Comparison of ENCODE assay signal across 1 cellular context in the genomic region with DNA sequence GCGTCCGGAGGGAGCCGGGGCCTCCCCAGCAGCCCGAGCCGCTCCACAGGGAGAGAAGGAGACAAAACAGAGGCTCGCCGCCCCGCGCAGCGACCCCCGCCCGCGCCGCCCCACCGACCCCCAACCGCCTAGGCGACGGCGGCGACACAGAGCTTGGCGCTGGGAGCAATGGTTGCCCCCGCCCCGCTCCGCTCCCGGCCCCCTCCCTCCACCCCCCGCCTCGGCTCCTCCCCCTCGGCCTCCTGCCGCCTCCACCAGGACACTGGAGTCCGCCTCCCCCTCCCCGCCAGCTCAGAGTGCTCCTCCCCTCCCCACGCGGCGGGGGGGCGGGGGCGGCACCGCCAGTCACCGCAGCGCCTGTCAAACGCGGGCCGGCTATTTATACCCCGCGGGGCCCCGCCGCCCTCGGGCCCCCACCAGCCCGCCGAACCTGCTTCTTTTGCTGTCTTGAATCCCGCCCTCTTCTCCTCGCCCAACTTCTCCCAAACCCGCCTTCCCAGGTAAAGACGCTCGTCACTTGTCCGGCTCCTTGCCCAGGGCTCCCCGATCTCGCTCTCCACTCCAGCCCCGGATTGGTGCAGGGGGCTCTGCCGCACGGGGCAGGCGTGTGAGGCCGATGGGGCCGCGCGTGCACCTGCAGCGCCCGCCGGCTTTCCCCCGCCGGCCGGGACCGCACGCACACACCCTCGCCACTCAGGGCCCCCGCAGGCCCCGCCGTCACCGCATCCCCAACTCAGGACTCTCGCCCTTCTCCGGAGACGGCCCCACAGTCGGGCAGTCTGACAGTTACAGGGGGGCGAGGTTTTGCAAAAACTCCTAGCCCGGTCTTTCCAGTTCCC.
TF ChIP-seq lines count a peak whose summit lies in the region.

Gene ELF2 (minus strand): TSS at position 170 of the 839 bp plus-strand sequence. CDS start 39,517 bp downstream, outside the sequence.

TF ChIP-seq in HepG2, 621 proteins besides CTCF, POLR2A, EP300 and RAD21 (continued from another document):
- TF ChIP-seq, protein P1, sequence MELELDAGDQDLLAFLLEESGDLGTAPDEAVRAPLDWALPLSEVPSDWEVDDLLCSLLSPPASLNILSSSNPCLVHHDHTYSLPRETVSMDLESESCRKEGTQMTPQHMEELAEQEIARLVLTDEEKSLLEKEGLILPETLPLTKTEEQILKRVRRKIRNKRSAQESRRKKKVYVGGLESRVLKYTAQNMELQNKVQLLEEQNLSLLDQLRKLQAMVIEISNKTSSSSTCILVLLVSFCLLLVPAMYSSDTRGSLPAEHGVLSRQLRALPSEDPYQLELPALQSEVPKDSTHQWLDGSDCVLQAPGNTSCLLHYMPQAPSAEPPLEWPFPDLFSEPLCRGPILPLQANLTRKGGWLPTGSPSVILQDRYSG (CRISPR knock-in tag; IDR thresholded peaks at IDR 0.05): no peak
- TF ChIP-seq ZNF75D (CRISPR knock-in tag; IDR thresholded peaks at IDR 0.05; ENCODE audit: borderline replicate concordance): no peak
- TF ChIP-seq MXI1 (IDR thresholded peaks at IDR 0.05; ENCODE audit: borderline replicate concordance, low read depth, low read length): 0 out of 3 replicates have a peak, but pooled peaks have one; percentile 32
- TF ChIP-seq MXD4 (CRISPR knock-in tag; IDR thresholded peaks at IDR 0.05): peak; percentile 61
- TF ChIP-seq THYN1 (CRISPR knock-in tag; IDR thresholded peaks at IDR 0.05; ENCODE audit: borderline replicate concordance, low read depth): no peak
- TF ChIP-seq ZMYM4 (CRISPR knock-in tag; IDR thresholded peaks at IDR 0.05): no peak
- 0 out of 2 replicates have a peak, but pooled peaks have one; percentile 22 for TF ChIP-seq HOXA5 (CRISPR knock-in tag; IDR thresholded peaks at IDR 0.05)
- TF ChIP-seq, protein P2, sequence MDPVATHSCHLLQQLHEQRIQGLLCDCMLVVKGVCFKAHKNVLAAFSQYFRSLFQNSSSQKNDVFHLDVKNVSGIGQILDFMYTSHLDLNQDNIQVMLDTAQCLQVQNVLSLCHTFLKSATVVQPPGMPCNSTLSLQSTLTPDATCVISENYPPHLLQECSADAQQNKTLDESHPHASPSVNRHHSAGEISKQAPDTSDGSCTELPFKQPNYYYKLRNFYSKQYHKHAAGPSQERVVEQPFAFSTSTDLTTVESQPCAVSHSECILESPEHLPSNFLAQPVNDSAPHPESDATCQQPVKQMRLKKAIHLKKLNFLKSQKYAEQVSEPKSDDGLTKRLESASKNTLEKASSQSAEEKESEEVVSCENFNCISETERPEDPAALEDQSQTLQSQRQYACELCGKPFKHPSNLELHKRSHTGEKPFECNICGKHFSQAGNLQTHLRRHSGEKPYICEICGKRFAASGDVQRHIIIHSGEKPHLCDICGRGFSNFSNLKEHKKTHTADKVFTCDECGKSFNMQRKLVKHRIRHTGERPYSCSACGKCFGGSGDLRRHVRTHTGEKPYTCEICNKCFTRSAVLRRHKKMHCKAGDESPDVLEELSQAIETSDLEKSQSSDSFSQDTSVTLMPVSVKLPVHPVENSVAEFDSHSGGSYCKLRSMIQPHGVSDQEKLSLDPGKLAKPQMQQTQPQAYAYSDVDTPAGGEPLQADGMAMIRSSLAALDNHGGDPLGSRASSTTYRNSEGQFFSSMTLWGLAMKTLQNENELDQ (CRISPR knock-in tag; IDR thresholded peaks at IDR 0.05; ENCODE audit: borderline replicate concordance): no peak
- TF ChIP-seq, protein P3, sequence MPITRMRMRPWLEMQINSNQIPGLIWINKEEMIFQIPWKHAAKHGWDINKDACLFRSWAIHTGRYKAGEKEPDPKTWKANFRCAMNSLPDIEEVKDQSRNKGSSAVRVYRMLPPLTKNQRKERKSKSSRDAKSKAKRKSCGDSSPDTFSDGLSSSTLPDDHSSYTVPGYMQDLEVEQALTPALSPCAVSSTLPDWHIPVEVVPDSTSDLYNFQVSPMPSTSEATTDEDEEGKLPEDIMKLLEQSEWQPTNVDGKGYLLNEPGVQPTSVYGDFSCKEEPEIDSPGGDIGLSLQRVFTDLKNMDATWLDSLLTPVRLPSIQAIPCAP (CRISPR knock-in tag; IDR thresholded peaks at IDR 0.05; ENCODE audit: low read depth): no peak
- TF ChIP-seq MED8 (CRISPR knock-in tag; IDR thresholded peaks at IDR 0.05; ENCODE audit: insufficient replicate concordance): peak; percentile 42
- no peak for TF ChIP-seq ETV5 (CRISPR knock-in tag; IDR thresholded peaks at IDR 0.05; ENCODE audit: borderline replicate concordance)
- TF ChIP-seq ZNF441 (CRISPR knock-in tag; IDR thresholded peaks at IDR 0.05; ENCODE audit: borderline replicate concordance): peak; percentile 52; the same call in 1 of the 2 replicates
- peak; percentile 44; the same call in 1 of the 2 replicates for TF ChIP-seq JUNB (CRISPR knock-in tag; IDR thresholded peaks at IDR 0.05; ENCODE audit: borderline replicate concordance)
- 0 out of 2 replicates have a peak, but pooled peaks have one; percentile 37 for TF ChIP-seq ZNF749 (CRISPR knock-in tag; IDR thresholded peaks at IDR 0.05; ENCODE audit: borderline replicate concordance)
- TF ChIP-seq, protein P4, sequence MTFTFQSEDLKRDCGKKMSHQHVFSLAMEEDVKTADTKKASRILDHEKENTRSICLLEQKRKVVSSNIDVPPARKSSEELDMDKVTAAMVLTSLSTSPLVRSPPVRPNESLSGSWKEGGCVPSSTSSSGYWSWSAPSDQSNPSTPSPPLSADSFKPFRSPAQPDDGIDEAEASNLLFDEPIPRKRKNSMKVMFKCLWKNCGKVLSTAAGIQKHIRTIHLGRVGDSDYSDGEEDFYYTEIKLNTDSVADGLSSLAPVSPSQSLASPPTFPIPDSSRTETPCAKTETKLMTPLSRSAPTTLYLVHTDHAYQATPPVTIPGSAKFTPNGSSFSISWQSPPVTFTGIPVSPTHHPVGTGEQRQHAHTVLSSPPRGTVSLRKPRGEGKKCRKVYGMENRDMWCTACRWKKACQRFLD (CRISPR knock-in tag; IDR thresholded peaks at IDR 0.05; ENCODE audit: borderline replicate concordance): 0 out of 2 replicates have a peak, but pooled peaks have one; percentile 5
- no peak for TF ChIP-seq SP1 (IDR thresholded peaks at IDR 0.05)
- 0 out of 2 replicates have a peak, but pooled peaks have one; percentile 32 for TF ChIP-seq SP1 (CRISPR knock-in tag; IDR thresholded peaks at IDR 0.05)
- TF ChIP-seq ATF2 (CRISPR knock-in tag; IDR thresholded peaks at IDR 0.05): 0 out of 2 replicates have a peak, but pooled peaks have one; percentile 17
- TF ChIP-seq IRF2 (CRISPR knock-in tag; IDR thresholded peaks at IDR 0.05): no peak
- TF ChIP-seq, protein P5, sequence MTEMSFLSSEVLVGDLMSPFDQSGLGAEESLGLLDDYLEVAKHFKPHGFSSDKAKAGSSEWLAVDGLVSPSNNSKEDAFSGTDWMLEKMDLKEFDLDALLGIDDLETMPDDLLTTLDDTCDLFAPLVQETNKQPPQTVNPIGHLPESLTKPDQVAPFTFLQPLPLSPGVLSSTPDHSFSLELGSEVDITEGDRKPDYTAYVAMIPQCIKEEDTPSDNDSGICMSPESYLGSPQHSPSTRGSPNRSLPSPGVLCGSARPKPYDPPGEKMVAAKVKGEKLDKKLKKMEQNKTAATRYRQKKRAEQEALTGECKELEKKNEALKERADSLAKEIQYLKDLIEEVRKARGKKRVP (CRISPR knock-in tag; IDR thresholded peaks at IDR 0.05): no peak
- TF ChIP-seq SATB2 (CRISPR knock-in tag; IDR thresholded peaks at IDR 0.05): no peak
- TF ChIP-seq PCBP2 (optimal IDR thresholded peaks at IDR 0.05; ENCODE audit: low read depth, low read length, poor library complexity, severe bottlenecking): no peak
- TF ChIP-seq DRAP1 (CRISPR knock-in tag; IDR thresholded peaks at IDR 0.05): 0 out of 2 replicates have a peak, but pooled peaks have one; percentile 25
- no peak for TF ChIP-seq CCAR2 (optimal IDR thresholded peaks at IDR 0.05; ENCODE audit: low read depth, low read length)
- TF ChIP-seq STAT5B (CRISPR knock-in tag; IDR thresholded peaks at IDR 0.05): no peak
- TF ChIP-seq, protein P6, sequence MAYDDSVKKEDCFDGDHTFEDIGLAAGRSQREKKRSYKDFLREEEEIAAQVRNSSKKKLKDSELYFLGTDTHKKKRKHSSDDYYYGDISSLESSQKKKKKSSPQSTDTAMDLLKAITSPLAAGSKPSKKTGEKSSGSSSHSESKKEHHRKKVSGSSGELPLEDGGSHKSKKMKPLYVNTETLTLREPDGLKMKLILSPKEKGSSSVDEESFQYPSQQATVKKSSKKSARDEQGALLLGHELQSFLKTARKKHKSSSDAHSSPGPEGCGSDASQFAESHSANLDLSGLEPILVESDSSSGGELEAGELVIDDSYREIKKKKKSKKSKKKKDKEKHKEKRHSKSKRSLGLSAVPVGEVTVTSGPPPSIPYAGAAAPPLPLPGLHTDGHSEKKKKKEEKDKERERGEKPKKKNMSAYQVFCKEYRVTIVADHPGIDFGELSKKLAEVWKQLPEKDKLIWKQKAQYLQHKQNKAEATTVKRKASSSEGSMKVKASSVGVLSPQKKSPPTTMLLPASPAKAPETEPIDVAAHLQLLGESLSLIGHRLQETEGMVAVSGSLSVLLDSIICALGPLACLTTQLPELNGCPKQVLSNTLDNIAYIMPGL (CRISPR knock-in tag; IDR thresholded peaks at IDR 0.05; ENCODE audit: borderline replicate concordance in 1 of 2, low read depth in 1 of 2): 0 out of 4 replicates have a peak, but pooled peaks of 1 of the 2 experiments have one; percentile 14
- no peak for TF ChIP-seq ZNF780A (CRISPR knock-in tag; IDR thresholded peaks at IDR 0.05)
- 0 out of 2 replicates have a peak, but pooled peaks have one; percentile 36 for TF ChIP-seq KDM2A (CRISPR knock-in tag; IDR thresholded peaks at IDR 0.05; ENCODE audit: borderline replicate concordance, low read depth)
- peak; percentile 28 for TF ChIP-seq MXD3 (CRISPR knock-in tag; IDR thresholded peaks at IDR 0.05)
- 0 out of 2 replicates have a peak, but pooled peaks have one; percentile 26 for TF ChIP-seq POGZ (CRISPR knock-in tag; IDR thresholded peaks at IDR 0.05)
- no peak for TF ChIP-seq ARNT2 (CRISPR knock-in tag; IDR thresholded peaks at IDR 0.05; ENCODE audit: low read depth)
- no peak for TF ChIP-seq RFX3 (CRISPR knock-in tag; IDR thresholded peaks at IDR 0.05)
